In the genomic region with DNA sequence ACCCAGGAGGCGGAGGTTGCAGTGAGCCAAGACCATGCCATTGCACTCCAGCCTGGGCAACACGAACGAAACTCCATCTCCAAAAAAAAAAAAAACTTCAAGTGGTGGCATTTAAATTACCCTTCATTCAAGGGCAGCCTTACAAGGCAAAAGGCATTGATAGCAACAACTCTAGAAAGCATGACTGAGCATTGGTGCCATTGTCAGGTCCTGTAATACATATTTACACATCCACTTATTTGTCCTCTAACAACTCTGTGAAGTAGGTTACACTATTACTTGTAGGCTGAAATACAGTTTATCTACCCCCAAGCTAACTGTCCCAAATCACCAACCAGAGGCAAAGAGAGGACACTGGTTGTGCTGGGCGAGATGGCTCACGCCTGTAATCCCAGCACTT, we compare ENCODE assay signal across 29 cellular contexts.
"Had no signal": no experiment of that assay in that cellular context is flagged by ENCODE, and none has a peak within 500 bp of the region (broad histone marks: within the 10 kb centered on the region; RNA-seq: fewer than 3 reads in every experiment).

No MANE protein-coding gene starts in this region.

- H3K4me1 ChIP-seq: ascending aorta had no signal

- H3K27ac ChIP-seq: ascending aorta, cardiac muscle cell, KMS-11, SJSA1 had no signal

- H3K27me3 ChIP-seq: ascending aorta, cardiac muscle cell, SJSA1 had no signal

- DNase-seq: activated CD4-positive, alpha-beta T cell treated with anti-CD3 and anti-CD28 coated beads, Interleukin-2, amount 10 ng/mL, durations not matched to agents 24 days and 14 days; activated CD4-positive, alpha-beta T cell treated with anti-CD3 and anti-CD28 coated beads, Interleukin-2, amount 50 U/mL, for 4 hours; activated CD8-positive, alpha-beta T cell treated with anti-CD3 and anti-CD28 coated beads for 36 hours; activated gamma-delta T cell; activated naive CD4-positive, alpha-beta T cell treated with Interleukin-2 at 50 U/mL for 16 hours; activated naive CD8-positive, alpha-beta T cell treated with anti-CD3 and anti-CD28 coated beads, Interleukin-2, amount 10 ng/mL, durations not matched to agents 7 days and 5 days; activated T-cell treated with anti-CD3 and anti-CD28 coated beads, Interleukin-2, amount 50 U/mL, for 1 hour; amygdala; MM.1S; MV-4-11; NCI-H1092; NCI-H1436 treated with DMSO at 0.1 percent for 48 hours; NCI-H1694 treated with DMSO at 0.1 percent for 48 hours; NCI-H2081; NCI-H2171 treated with DMSO at 0.1 percent for 48 hours; NCI-H2227 treated with DMSO at 0.1 percent for 48 hours; NCI-H446; NCI-H524 treated with DMSO at 0.1 percent for 48 hours; SHP77 treated with DMSO at 0.1 percent for 48 hours; SK-N-SH had no signal

- H3K27ac Mint-ChIP-seq: activated CD4-positive, alpha-beta T cell treated with anti-CD3 and anti-CD28 coated beads, Interleukin-2, amount 10 ng/mL, durations not matched to agents 24 days and 14 days; activated CD8-positive, alpha-beta T cell treated with anti-CD3 and anti-CD28 coated beads for 36 hours; activated naive CD4-positive, alpha-beta T cell treated with anti-CD3 and anti-CD28 coated beads, Interleukin-2, amount 50 U/mL, for 24 hours; activated naive CD8-positive, alpha-beta T cell treated with anti-CD3 and anti-CD28 coated beads, Interleukin-2, amount 10 ng/mL, durations not matched to agents 7 days and 5 days; activated T-helper 2 cell treated with anti-CD3 and anti-CD28 coated beads, Interferon-gamma antibody, Interleukin-2, Interleukin-4, amounts not matched to agents 10 μg/mL and 5 μg/mL and 100 μg/mL, durations not matched to agents 14 hours and 24 hours and 36 hours; T-helper 1 cell treated with Interleukin-12 subunit alpha and Interleukin-12 subunit beta and Interleukin-4 antibody, amounts not matched to agents 30 μg/mL and 1 μg/mL, for 36 hours; T-helper 2 cell treated with Interferon-gamma antibody and Interleukin-4, amounts not matched to agents 5 μg/mL and 100 μg/mL, for 36 hours had no signal

- H3K9me3 Mint-ChIP-seq: activated CD4-positive, alpha-beta T cell treated with anti-CD3 and anti-CD28 coated beads, Interleukin-2, amount 10 ng/mL, durations not matched to agents 24 days and 14 days; activated CD8-positive, alpha-beta T cell treated with anti-CD3 and anti-CD28 coated beads for 36 hours; activated naive CD4-positive, alpha-beta T cell treated with anti-CD3 and anti-CD28 coated beads, Interleukin-2, amount 50 U/mL, for 24 hours; activated naive CD8-positive, alpha-beta T cell treated with anti-CD3 and anti-CD28 coated beads, Interleukin-2, amount 10 ng/mL, durations not matched to agents 7 days and 5 days; activated T-helper 2 cell treated with anti-CD3 and anti-CD28 coated beads, Interferon-gamma antibody, Interleukin-2, Interleukin-4, amounts not matched to agents 10 μg/mL and 5 μg/mL and 100 μg/mL, durations not matched to agents 14 hours and 24 hours and 36 hours; T-helper 1 cell treated with Interleukin-12 subunit alpha and Interleukin-12 subunit beta and Interleukin-4 antibody, amounts not matched to agents 30 μg/mL and 1 μg/mL, for 36 hours; T-helper 2 cell treated with Interferon-gamma antibody and Interleukin-4, amounts not matched to agents 5 μg/mL and 100 μg/mL, for 36 hours had no signal

- H3K9me3 ChIP-seq: ascending aorta, SJSA1, SK-N-SH had no signal

- H3K36me3 ChIP-seq: ascending aorta, cardiac muscle cell, SJSA1 had no signal

- ATAC-seq: activated CD8-positive, alpha-beta T cell treated with anti-CD3 and anti-CD28 coated beads for 36 hours; Panc1 had no signal

- H3K36me3 Mint-ChIP-seq: activated naive CD4-positive, alpha-beta T cell treated with anti-CD3 and anti-CD28 coated beads, Interleukin-2, amount 50 U/mL, for 24 hours; activated naive CD8-positive, alpha-beta T cell treated with anti-CD3 and anti-CD28 coated beads, Interleukin-2, amount 10 ng/mL, durations not matched to agents 7 days and 5 days had no signal

- H3K4me3 Mint-ChIP-seq: activated CD4-positive, alpha-beta T cell treated with anti-CD3 and anti-CD28 coated beads, Interleukin-2, amount 10 ng/mL, durations not matched to agents 24 days and 14 days; activated CD8-positive, alpha-beta T cell treated with anti-CD3 and anti-CD28 coated beads for 36 hours; activated naive CD4-positive, alpha-beta T cell treated with anti-CD3 and anti-CD28 coated beads, Interleukin-2, amount 50 U/mL, for 24 hours; activated naive CD8-positive, alpha-beta T cell treated with anti-CD3 and anti-CD28 coated beads, Interleukin-2, amount 10 ng/mL, durations not matched to agents 7 days and 5 days; T-helper 1 cell treated with Interleukin-12 subunit alpha and Interleukin-12 subunit beta and Interleukin-4 antibody, amounts not matched to agents 30 μg/mL and 1 μg/mL, for 36 hours; T-helper 2 cell treated with Interferon-gamma antibody and Interleukin-4, amounts not matched to agents 5 μg/mL and 100 μg/mL, for 36 hours had no signal

- H3K4me3 ChIP-seq: ascending aorta, cardiac muscle cell, SJSA1 had no signal

- H3K4me1 Mint-ChIP-seq: activated CD4-positive, alpha-beta T cell treated with anti-CD3 and anti-CD28 coated beads, Interleukin-2, amount 10 ng/mL, durations not matched to agents 24 days and 14 days; activated naive CD4-positive, alpha-beta T cell treated with anti-CD3 and anti-CD28 coated beads, Interleukin-2, amount 50 U/mL, for 24 hours; activated naive CD8-positive, alpha-beta T cell treated with anti-CD3 and anti-CD28 coated beads, Interleukin-2, amount 10 ng/mL, durations not matched to agents 7 days and 5 days had no signal
